ENCODE assay signal across 14 cellular contexts in genomic region chr4:175905939-175906338, GRCh38.
A peak's percentile ranks its signal among the peaks of the same experiment; 100 is the strongest.
DNase-seq lines count a peak whose midpoint lies in the region; ATAC-seq lines count a peak whose summit lies in the region.
"Had no signal": no experiment of that assay in that cellular context is flagged by ENCODE, and none has a peak within 500 bp of the region (broad histone marks: within the 10 kb centered on the region; RNA-seq: fewer than 3 reads in every experiment).

No MANE protein-coding gene starts in this region.

- peak overlapping the region; percentile 26; the same call in 1 of the 2 replicates for H3K4me3 ChIP-seq in iPS-20b (ENCODE audit: low read length)
- H3K4me3 ChIP-seq: GM23248 had no signal

- H3K4me1 ChIP-seq in iPS-20b (ENCODE audit: insufficient read depth, low read length): peaks cover 19% of the 10 kb centered on the region; the same call in 1 of the 2 replicates

- DNase-seq in amniotic epithelial cell (ENCODE audit: low read depth) (peak; percentile 8), caudate nucleus (lab: John Stamatoyannopoulos, UW) (peak in 2 of 61 donors; percentile 4 to 5), mesenteric fat pad (ENCODE audit: low spot score) (no peak)
- DNase-seq in activated CD4-positive, alpha-beta memory T cell treated with anti-CD3 and anti-CD28 coated beads for 36 hours: no peak
- DNase-seq: C1 segment of cervical spinal cord; Calu3; CD4-positive, alpha-beta T cell; DMS 273 treated with DMSO at 0.1 percent for 48 hours; GM23248; H9 had no signal

- no peak overlapping the region for H3K4me3 Mint-ChIP-seq in activated CD4-positive, alpha-beta memory T cell treated with anti-CD3 and anti-CD28 coated beads for 36 hours
- H3K4me3 Mint-ChIP-seq: B cell; CD4-positive, alpha-beta T cell; H9 had no signal

- H3K4me1 Mint-ChIP-seq in activated CD4-positive, alpha-beta memory T cell treated with anti-CD3 and anti-CD28 coated beads for 36 hours (ENCODE audit: low read depth): no peaks in the 10 kb centered on the region
- H3K4me1 Mint-ChIP-seq: B cell had no signal

- no peaks in the 10 kb centered on the region for H3K27me3 ChIP-seq in iPS-20b (ENCODE audit: insufficient read depth, low read length)

- CTCF ChIA-PET in activated CD4-positive, alpha-beta memory T cell treated with anti-CD3 and anti-CD28 coated beads for 36 hours (lab: Charles Lee): no interaction called here

- no peaks in the 10 kb centered on the region for H3K36me3 Mint-ChIP-seq in activated CD4-positive, alpha-beta memory T cell treated with anti-CD3 and anti-CD28 coated beads for 36 hours

- POLR2A ChIA-PET in activated CD4-positive, alpha-beta memory T cell treated with anti-CD3 and anti-CD28 coated beads for 36 hours (lab: Charles Lee): no interaction called here

- H3K9ac ChIP-seq in iPS-20b (ENCODE audit: low read depth, low read length): no peak overlapping the region
- H3K9ac ChIP-seq: GM23248 had no signal

- H3K9me3 ChIP-seq in iPS-20b (ENCODE audit: insufficient read depth, low read depth, low read length): no peaks in the 10 kb centered on the region

- H3K36me3 ChIP-seq in iPS-20b (ENCODE audit: insufficient read depth, low read depth, low read length): no peaks in the 10 kb centered on the region

- peak overlapping the region; percentile 62 for H3K27ac ChIP-seq in caudate nucleus (ENCODE audit: low read depth, low read length)
- no peak overlapping the region for H3K27ac ChIP-seq in iPS-20b (ENCODE audit: low read length)
- H3K27ac ChIP-seq in temporal lobe (ENCODE audit: low read depth, low read length): peak overlapping the region; percentile 41
- H3K27ac ChIP-seq: GM23248 had no signal

- H3K27ac Mint-ChIP-seq in activated CD4-positive, alpha-beta memory T cell treated with anti-CD3 and anti-CD28 coated beads for 36 hours: no peak overlapping the region
- H3K27ac Mint-ChIP-seq: B cell; CD4-positive, alpha-beta T cell had no signal

- H3K27me3 Mint-ChIP-seq in activated CD4-positive, alpha-beta memory T cell treated with anti-CD3 and anti-CD28 coated beads for 36 hours: no peaks in the 10 kb centered on the region
- H3K27me3 Mint-ChIP-seq: B cell; CD4-positive, alpha-beta T cell had no signal

- ATAC-seq in GM18907 (IDR thresholded peaks at IDR 0.05; ENCODE audit: unreplicated experiment): no peak

- intact Hi-C loops in activated CD4-positive, alpha-beta memory T cell treated with anti-CD3 and anti-CD28 coated beads for 36 hours (cut with micrococcal nuclease): no loop called here

- H3K9me3 Mint-ChIP-seq in activated CD4-positive, alpha-beta memory T cell treated with anti-CD3 and anti-CD28 coated beads for 36 hours: no peaks in the 10 kb centered on the region
- H3K9me3 Mint-ChIP-seq: CD4-positive, alpha-beta T cell had no signal
